ENCODE assay signal across 1 cellular context in the genomic region with DNA sequence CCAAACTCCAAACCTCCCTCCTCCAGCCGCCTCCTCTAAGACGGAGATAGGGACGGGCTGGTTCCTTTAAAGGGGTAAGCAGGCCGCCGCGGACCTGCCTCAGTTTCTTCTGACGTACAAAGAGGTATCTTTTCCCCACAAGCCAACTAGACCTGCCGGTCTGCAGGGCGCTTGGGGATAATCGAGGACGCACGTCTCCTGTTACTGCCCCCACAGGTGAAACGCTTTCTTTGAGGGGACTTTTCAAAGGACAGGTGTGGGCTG.
A peak's percentile ranks its signal among the peaks of the same experiment; 100 is the strongest.
TF ChIP-seq lines count a peak whose summit lies in the region.

No MANE protein-coding gene starts in this region.

TF ChIP-seq in HepG2, 621 proteins besides CTCF, POLR2A, EP300 and RAD21 (continues in another document):
- TF ChIP-seq, protein P1, sequence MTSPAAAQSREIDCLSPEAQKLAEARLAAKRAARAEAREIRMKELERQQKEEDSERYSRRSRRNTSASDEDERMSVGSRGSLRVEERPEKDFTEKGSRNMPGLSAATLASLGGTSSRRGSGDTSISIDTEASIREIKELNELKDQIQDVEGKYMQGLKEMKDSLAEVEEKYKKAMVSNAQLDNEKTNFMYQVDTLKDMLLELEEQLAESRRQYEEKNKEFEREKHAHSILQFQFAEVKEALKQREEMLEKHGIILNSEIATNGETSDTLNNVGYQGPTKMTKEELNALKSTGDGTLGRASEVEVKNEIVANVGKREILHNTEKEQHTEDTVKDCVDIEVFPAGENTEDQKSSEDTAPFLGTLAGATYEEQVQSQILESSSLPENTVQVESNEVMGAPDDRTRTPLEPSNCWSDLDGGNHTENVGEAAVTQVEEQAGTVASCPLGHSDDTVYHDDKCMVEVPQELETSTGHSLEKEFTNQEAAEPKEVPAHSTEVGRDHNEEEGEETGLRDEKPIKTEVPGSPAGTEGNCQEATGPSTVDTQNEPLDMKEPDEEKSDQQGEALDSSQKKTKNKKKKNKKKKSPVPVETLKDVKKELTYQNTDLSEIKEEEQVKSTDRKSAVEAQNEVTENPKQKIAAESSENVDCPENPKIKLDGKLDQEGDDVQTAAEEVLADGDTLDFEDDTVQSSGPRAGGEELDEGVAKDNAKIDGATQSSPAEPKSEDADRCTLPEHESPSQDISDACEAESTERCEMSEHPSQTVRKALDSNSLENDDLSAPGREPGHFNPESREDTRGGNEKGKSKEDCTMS (CRISPR knock-in tag; conservative IDR thresholded peaks at IDR 0.05), result no peak
- TF ChIP-seq THAP11 (CRISPR knock-in tag; IDR thresholded peaks at IDR 0.05) (no peak), KLF9 (CRISPR knock-in tag; IDR thresholded peaks at IDR 0.05; ENCODE audit: low read depth) (no peak), ZNF615 (CRISPR knock-in tag; IDR thresholded peaks at IDR 0.05; ENCODE audit: borderline replicate concordance) (no peak), DMAP1 (CRISPR knock-in tag; IDR thresholded peaks at IDR 0.05) (no peak), ZSCAN25 (CRISPR knock-in tag; IDR thresholded peaks at IDR 0.05) (no peak), ZNF878 (CRISPR knock-in tag; IDR thresholded peaks at IDR 0.05) (0 out of 2 replicates have a peak, but pooled peaks have one; percentile 33), GABPB1 (CRISPR knock-in tag; IDR thresholded peaks at IDR 0.05) (no peak), TBL1XR1 (IDR thresholded peaks at IDR 0.05; ENCODE audit: borderline replicate concordance, low read length, partially characterized antibody) (no peak), ZNF318 (CRISPR knock-in tag; IDR thresholded peaks at IDR 0.05) (no peak), FIP1L1 (IDR thresholded peaks at IDR 0.05; ENCODE audit: borderline replicate concordance, insufficient read depth, low read depth, low read length) (no peak), JUNB (CRISPR knock-in tag; IDR thresholded peaks at IDR 0.05; ENCODE audit: borderline replicate concordance) (no peak), HNF1B (CRISPR knock-in tag; IDR thresholded peaks at IDR 0.05) (no peak), ZBTB34 (CRISPR knock-in tag; IDR thresholded peaks at IDR 0.05) (no peak), TCF7L2 (IDR thresholded peaks at IDR 0.05; ENCODE audit: low read depth, low read length) (no peak), NFAT5 (CRISPR knock-in tag; IDR thresholded peaks at IDR 0.05) (no peak), ZFP1 (CRISPR knock-in tag; IDR thresholded peaks at IDR 0.05) (no peak), ZNF75D (CRISPR knock-in tag; IDR thresholded peaks at IDR 0.05; ENCODE audit: borderline replicate concordance) (no peak), SPEN (CRISPR knock-in tag; IDR thresholded peaks at IDR 0.05; ENCODE audit: low read depth) (0 out of 2 replicates have a peak, but pooled peaks have one; percentile 6), USF2 (IDR thresholded peaks at IDR 0.05; ENCODE audit: low read depth, low read length) (no peak), USF2 (CRISPR knock-in tag; IDR thresholded peaks at IDR 0.05; ENCODE audit: borderline replicate concordance) (no peak), ZNF672 (CRISPR knock-in tag; IDR thresholded peaks at IDR 0.05) (no peak), ZIK1 (CRISPR knock-in tag; IDR thresholded peaks at IDR 0.05; ENCODE audit: borderline replicate concordance, low read depth) (no peak), TBX2 (CRISPR knock-in tag; IDR thresholded peaks at IDR 0.05; ENCODE audit: borderline replicate concordance) (no peak)
- TF ChIP-seq, protein P2, sequence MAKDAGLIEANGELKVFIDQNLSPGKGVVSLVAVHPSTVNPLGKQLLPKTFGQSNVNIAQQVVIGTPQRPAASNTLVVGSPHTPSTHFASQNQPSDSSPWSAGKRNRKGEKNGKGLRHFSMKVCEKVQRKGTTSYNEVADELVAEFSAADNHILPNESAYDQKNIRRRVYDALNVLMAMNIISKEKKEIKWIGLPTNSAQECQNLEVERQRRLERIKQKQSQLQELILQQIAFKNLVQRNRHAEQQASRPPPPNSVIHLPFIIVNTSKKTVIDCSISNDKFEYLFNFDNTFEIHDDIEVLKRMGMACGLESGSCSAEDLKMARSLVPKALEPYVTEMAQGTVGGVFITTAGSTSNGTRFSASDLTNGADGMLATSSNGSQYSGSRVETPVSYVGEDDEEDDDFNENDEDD (CRISPR knock-in tag; IDR thresholded peaks at IDR 0.05; ENCODE audit: borderline replicate concordance), result no peak
- TF ChIP-seq, protein P3, sequence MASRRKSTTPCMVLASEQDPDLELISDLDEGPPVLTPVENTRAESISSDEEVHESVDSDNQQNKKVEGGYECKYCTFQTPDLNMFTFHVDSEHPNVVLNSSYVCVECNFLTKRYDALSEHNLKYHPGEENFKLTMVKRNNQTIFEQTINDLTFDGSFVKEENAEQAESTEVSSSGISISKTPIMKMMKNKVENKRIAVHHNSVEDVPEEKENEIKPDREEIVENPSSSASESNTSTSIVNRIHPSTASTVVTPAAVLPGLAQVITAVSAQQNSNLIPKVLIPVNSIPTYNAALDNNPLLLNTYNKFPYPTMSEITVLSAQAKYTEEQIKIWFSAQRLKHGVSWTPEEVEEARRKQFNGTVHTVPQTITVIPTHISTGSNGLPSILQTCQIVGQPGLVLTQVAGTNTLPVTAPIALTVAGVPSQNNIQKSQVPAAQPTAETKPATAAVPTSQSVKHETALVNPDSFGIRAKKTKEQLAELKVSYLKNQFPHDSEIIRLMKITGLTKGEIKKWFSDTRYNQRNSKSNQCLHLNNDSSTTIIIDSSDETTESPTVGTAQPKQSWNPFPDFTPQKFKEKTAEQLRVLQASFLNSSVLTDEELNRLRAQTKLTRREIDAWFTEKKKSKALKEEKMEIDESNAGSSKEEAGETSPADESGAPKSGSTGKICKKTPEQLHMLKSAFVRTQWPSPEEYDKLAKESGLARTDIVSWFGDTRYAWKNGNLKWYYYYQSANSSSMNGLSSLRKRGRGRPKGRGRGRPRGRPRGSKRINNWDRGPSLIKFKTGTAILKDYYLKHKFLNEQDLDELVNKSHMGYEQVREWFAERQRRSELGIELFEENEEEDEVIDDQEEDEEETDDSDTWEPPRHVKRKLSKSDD (CRISPR knock-in tag; IDR thresholded peaks at IDR 0.05; ENCODE audit: low read depth), result no peak
